ENCODE assay signal across 18 cellular contexts in the genomic region with DNA sequence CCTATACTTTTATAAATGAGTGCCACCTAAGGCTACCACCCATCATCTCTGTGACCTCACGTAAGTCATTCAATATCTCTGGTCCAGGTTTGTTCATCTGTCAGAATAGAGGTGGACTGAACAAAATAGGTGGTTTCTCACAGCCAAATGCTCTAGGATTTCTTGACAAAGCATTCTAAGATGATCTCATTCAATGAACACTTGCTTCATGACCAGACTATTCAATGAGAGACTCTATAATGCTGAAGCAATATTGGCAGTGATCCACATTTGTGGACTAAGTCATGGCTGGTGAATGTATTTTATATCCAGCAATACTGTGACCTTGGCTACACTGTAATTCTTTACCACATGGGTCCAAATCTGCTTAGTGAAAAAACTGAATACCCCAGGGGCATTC. TPM values are rescaled to one million over a fixed set of nuclear protein-coding genes. Genes with fewer than 3 reads are reported as not detected.
A peak's percentile ranks its signal among the peaks of the same experiment; 100 is the strongest.
DNase-seq lines count a peak whose midpoint lies in the region; ATAC-seq and TF ChIP-seq lines count a peak whose summit lies in the region.
"Had no signal": no experiment of that assay in that cellular context is flagged by ENCODE, and none has a peak within 500 bp of the region (broad histone marks: within the 10 kb centered on the region; RNA-seq: fewer than 3 reads in every experiment).

No MANE protein-coding gene starts in this region.

- H3K27ac ChIP-seq in lung (ENCODE audit: low read depth in 1 of 2, low read length in 1 of 2): peak overlapping the region; percentile 5 to 12
- H3K27ac ChIP-seq: neutrophil had no signal

- 34 to 92% methylated on average over 1 of the region's 1 CpG for WGBS in lung, 2 donors

- TF ChIP-seq CTCF in AG04449 (IDR thresholded peaks at IDR 0.05; ENCODE audit: insufficient read depth, low read length, missing control alignments) (no peak), choroid plexus epithelial cell (conservative IDR thresholded peaks at IDR 0.05; ENCODE audit: low read depth, low read length) (no peak), lung (IDR thresholded peaks at IDR 0.05; ENCODE audit: control extremely low read depth, extremely low read depth) (no peak)

- POLR2A ChIA-PET in AG04449 (lab: Yijun Ruan, JAX): no interaction called here

- no peak overlapping the region for H3K4me3 ChIP-seq in AG04449 (ENCODE audit: low read depth, low read length)
- no peak overlapping the region for H3K4me3 ChIP-seq in choroid plexus epithelial cell (ENCODE audit: low read depth, low read length)
- no peak overlapping the region for H3K4me3 ChIP-seq in lung
- H3K4me3 ChIP-seq: coronary artery had no signal

- H3K27me3 ChIP-seq in lung (ENCODE audit: control insufficient read depth, insufficient read depth): no peaks in the 10 kb centered on the region
- H3K27me3 ChIP-seq: neutrophil had no signal

- peak; percentile 91 for DNase-seq in AG04449 (ENCODE audit: low read depth, low spot score)
- DNase-seq in HS-27A (ENCODE audit: low read depth): peak; percentile 55
- peak; percentile 95 for DNase-seq in choroid plexus epithelial cell (ENCODE audit: low read depth)
- no peak for DNase-seq in lung (ENCODE audit: low spot score)
- DNase-seq in NCI-H526 treated with DMSO at 0.1 percent for 48 hours (lab: John Stamatoyannopoulos, UW): no peak
- DNase-seq: ACHN; activated CD8-positive, alpha-beta T cell treated with anti-CD3 and anti-CD28 coated beads, Interleukin-2, amount 10 ng/mL, durations not matched to agents 7 days and 5 days; DMS153; head of caudate nucleus; NCI-H1930; SIG-M5; stimulated activated CD4-positive, alpha-beta T cell treated with anti-CD3 and anti-CD28 coated beads, Interleukin-12 subunit alpha, Interleukin-12 subunit beta, amount 100 ng/mL, for 4 hours had no signal

- H3K9me3 ChIP-seq in lung (ENCODE audit: control insufficient read depth in 2 of 2, insufficient read depth in 1 of 2, low read length in 1 of 2): peaks cover 0 to 5% of the 10 kb centered on the region in 2 donors
- H3K9me3 ChIP-seq: neutrophil had no signal

- CTCF ChIA-PET in AG04449 (lab: Yijun Ruan, JAX): interaction anchor here (1.5 kb wide), 1 partner anchor 464 kb away, joined by 3 read pairs; no protein-coding TSS in a partner anchor

- H3K36me3 ChIP-seq in lung (ENCODE audit: control insufficient read depth in 2 of 2, insufficient read depth in 2 of 2, low read length in 2 of 2): no peaks in the 10 kb centered on the region
- H3K36me3 ChIP-seq: neutrophil had no signal

- ATAC-seq in lung (ENCODE audit: insufficient read depth, low FRiP score) (no peak), HG03196 (IDR thresholded peaks at IDR 0.05; ENCODE audit: unreplicated experiment) (no peak), GM21367 (IDR thresholded peaks at IDR 0.05; ENCODE audit: unreplicated experiment) (no peak), HG03354 (IDR thresholded peaks at IDR 0.05; ENCODE audit: poor library complexity, severe bottlenecking, unreplicated experiment) (no peak)
- ATAC-seq: activated CD8-positive, alpha-beta T cell treated with anti-CD3 and anti-CD28 coated beads, Interleukin-2, amount 10 ng/mL, durations not matched to agents 7 days and 5 days had no signal

- peaks cover 11 to 12% of the 10 kb centered on the region in 2 donors for H3K4me1 ChIP-seq in lung (ENCODE audit: control insufficient read depth in 2 of 2, insufficient read depth in 2 of 2, low read length in 2 of 2)

RNA-seq across cellular contexts. Expression of a gene that starts 37.9 kb away (rescaled TPM):
- 100 to 1,000 TPM in 1 of 2 donors, 10 to 100 TPM in 1; 58.1 to 147 TPM for total RNA-seq in lung
- polyA plus RNA-seq in lung: 10 to 100 TPM; 18.1 to 34.0 TPM
- total RNA-seq: activated CD8-positive, alpha-beta T cell treated with anti-CD3 and anti-CD28 coated beads, Interleukin-2, amount 10 ng/mL, durations not matched to agents 7 days and 5 days; LHCN-M2 had no signal

Comparison
In these comparisons a context has a peak if more than half of its experiments do, and no peak if none do; other contexts are left out.
1. DNase-seq: peak in AG04449 (single experiment), HS-27A (single experiment) and choroid plexus epithelial cell (single experiment); none in lung (single experiment) and NCI-H526 treated with DMSO at 0.1 percent for 48 hours (single experiment).